8 cellular contexts compared by ENCODE assay signal in the genomic region with DNA sequence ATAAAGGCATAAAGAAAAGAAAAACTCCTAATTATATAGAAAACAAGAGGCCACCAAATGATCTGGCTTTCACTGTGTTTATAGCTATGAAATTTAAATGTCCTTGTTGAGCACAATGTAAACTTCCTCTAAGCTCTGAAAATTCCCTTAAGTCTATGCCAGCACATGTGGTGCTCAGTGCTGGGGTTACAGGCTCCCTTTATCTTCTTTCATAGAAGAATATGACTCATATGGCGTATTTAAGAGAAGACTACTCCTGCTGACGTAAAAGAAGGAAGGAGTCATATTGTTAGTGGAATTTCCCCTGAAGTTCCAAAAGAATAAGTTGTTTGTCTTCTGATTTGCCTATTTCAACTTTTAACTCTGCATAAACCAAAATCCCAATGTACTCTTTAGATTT. TPM values are rescaled to one million over a fixed set of nuclear protein-coding genes. Genes with fewer than 3 reads are reported as not detected.
DNase-seq lines count a peak whose midpoint lies in the region; ATAC-seq and TF ChIP-seq lines count a peak whose summit lies in the region.

No MANE protein-coding gene starts in this region.

- peaks cover 12 to 39% of the 10 kb centered on the region in 2 donors for H3K36me3 Mint-ChIP-seq in CD4-positive, alpha-beta memory T cell

- H3K4me1 ChIP-seq in CD4-positive, alpha-beta memory T cell (ENCODE audit: insufficient read depth, low read length), result peaks cover 82% of the 10 kb centered on the region
- H3K4me1 ChIP-seq in mesodermal cell (ENCODE audit: control insufficient read depth, insufficient read depth, low read length, poor library complexity, severe bottlenecking), result peaks cover 58% of the 10 kb centered on the region

- intact Hi-C loops in CD4-positive, alpha-beta memory T cell (cut with micrococcal nuclease), result loop anchor here (1.0 kb wide), 1 partner anchor 28 kb away; no protein-coding TSS in a partner anchor

- WGBS in mesodermal cell (ENCODE audit: insufficient coverage in 2 of 2), 2 experiments, result no CpG with 5 or more reads among the region's 2 CpGs

- ATAC-seq in GM21447 (IDR thresholded peaks at IDR 0.05; ENCODE audit: unreplicated experiment), result peak; percentile 52

- no peaks in the 10 kb centered on the region for H3K9me3 ChIP-seq in CD4-positive, alpha-beta memory T cell (ENCODE audit: control insufficient read depth in 1 of 2, low read length in 2 of 2)
- H3K9me3 ChIP-seq in mesodermal cell (ENCODE audit: control insufficient read depth, low read length), result no peaks in the 10 kb centered on the region

- no peaks in the 10 kb centered on the region for H3K9me3 Mint-ChIP-seq in CD4-positive, alpha-beta memory T cell

- no peak overlapping the region for H3K4me3 ChIP-seq in CD4-positive, alpha-beta memory T cell (ENCODE audit: low read length in 2 of 2)
- no peak overlapping the region for H3K4me3 ChIP-seq in astrocyte of the cerebellum (ENCODE audit: low read depth, low read length)
- no peak overlapping the region for H3K4me3 ChIP-seq in mesodermal cell (ENCODE audit: extremely low read depth, insufficient read depth, low read length, poor library complexity, severe bottlenecking)

- H3K4me3 Mint-ChIP-seq in CD4-positive, alpha-beta memory T cell, result peak overlapping the region in 1 of 8 donors; percentile 1

- H3K27me3 ChIP-seq in CD4-positive, alpha-beta memory T cell (ENCODE audit: insufficient read depth, low read length), result no peaks in the 10 kb centered on the region

- DNase-seq in CD4-positive, alpha-beta memory T cell, result peak in 2 of 5 donors; percentile 6 to 58
- DNase-seq in Kasumi-1 (lab: John Stamatoyannopoulos, UW) (peak; percentile 15 to 43), astrocyte of the cerebellum (ENCODE audit: low read depth) (peak; percentile 96), HEK293T (ENCODE audit: extremely low spot score) (no peak), NOMO-1 treated with DMSO at 0.1 percent for 48 hours (lab: John Stamatoyannopoulos, UW; ENCODE audit: unreplicated experiment) (no peak), GDM1 (lab: John Stamatoyannopoulos, UW) (no peak)

- H3K27me3 Mint-ChIP-seq in CD4-positive, alpha-beta memory T cell, result no peaks in the 10 kb centered on the region

- no peak overlapping the region for H3K27ac ChIP-seq in CD4-positive, alpha-beta memory T cell (ENCODE audit: low read depth, low read length)
- H3K27ac ChIP-seq in mesodermal cell (ENCODE audit: low read depth, low read length, severe bottlenecking), result peak overlapping the region; percentile 55

- CTCF ChIA-PET in CD4-positive, alpha-beta memory T cell (lab: Charles Lee; ENCODE audit: partially characterized antibody), result interaction anchor here (1.4 kb wide), 1 partner anchor 24 kb away, joined by 4 read pairs; no protein-coding TSS in a partner anchor
- CTCF ChIA-PET in HEK293T (lab: Yijun Ruan, JAX), result no interaction called here

- H3K36me3 ChIP-seq in CD4-positive, alpha-beta memory T cell (ENCODE audit: insufficient read depth, low read length), result no peaks in the 10 kb centered on the region
- peaks cover 14% of the 10 kb centered on the region for H3K36me3 ChIP-seq in mesodermal cell (ENCODE audit: control insufficient read depth, insufficient read depth, low read length)

- POLR2A ChIA-PET in CD4-positive, alpha-beta memory T cell (lab: Charles Lee; ENCODE audit: partially characterized antibody), result interaction anchor here (1.7 to 2.6 kb wide), 3 partner anchors 11 to 29 kb away, joined by 3 to 11 read pairs (median 5); no protein-coding TSS in a partner anchor
- POLR2A ChIA-PET in HEK293T (lab: Yijun Ruan, JAX), result interaction anchor here (1.0 kb wide), 1 partner anchor 29 kb away, joined by 4 read pairs; no protein-coding TSS in a partner anchor

- in situ Hi-C loops in astrocyte of the cerebellum (cut with HindIII; ENCODE audit: low sequenced_read_pairs), result no loop called here

- peak overlapping the region; percentile 37 to 90 (median 81) for H3K27ac Mint-ChIP-seq in CD4-positive, alpha-beta memory T cell

- H3K4me1 Mint-ChIP-seq in CD4-positive, alpha-beta memory T cell, result peaks cover 45 to 88% (median 63%) of the 10 kb centered on the region in 4 donors

- TF ChIP-seq CTCF in astrocyte of the cerebellum (IDR thresholded peaks at IDR 0.05; ENCODE audit: low read depth, low read length, missing control alignments), result no peak

TF ChIP-seq in HEK293T, 16 proteins besides CTCF, POLR2A, EP300 and RAD21:
- TF ChIP-seq FOXA1 (IDR thresholded peaks at IDR 0.05) (no peak), FOXM1 (IDR thresholded peaks at IDR 0.05; ENCODE audit: borderline replicate concordance) (no peak), BHLHE40 (IDR thresholded peaks at IDR 0.05; ENCODE audit: borderline replicate concordance) (no peak)

RNA-seq across cellular contexts. Expression of a gene that starts 30.4 kb away (rescaled TPM):
- 10 to 100 TPM; 62.4 to 67.8 TPM for total RNA-seq in CD4-positive, alpha-beta memory T cell
- 10 to 100 TPM; 13.1 to 16.9 TPM for polyA plus RNA-seq in CD4-positive, alpha-beta memory T cell
- polyA plus RNA-seq in mesodermal cell (2013, experiment 1 of 2), result 73.5 TPM
- polyA plus RNA-seq in mesodermal cell (2013, experiment 2 of 2), result 68.3 TPM

Comparison
In these comparisons a context has a peak if more than half of its experiments do, and no peak if none do; other contexts are left out.
1. DNase-seq: peak in Kasumi-1 (2 of 2) and astrocyte of the cerebellum (single experiment); none in HEK293T (single experiment), NOMO-1 treated with DMSO at 0.1 percent for 48 hours (single experiment) and GDM1 (single experiment).